ENCODE assay signal across 28 cellular contexts in the genomic region with DNA sequence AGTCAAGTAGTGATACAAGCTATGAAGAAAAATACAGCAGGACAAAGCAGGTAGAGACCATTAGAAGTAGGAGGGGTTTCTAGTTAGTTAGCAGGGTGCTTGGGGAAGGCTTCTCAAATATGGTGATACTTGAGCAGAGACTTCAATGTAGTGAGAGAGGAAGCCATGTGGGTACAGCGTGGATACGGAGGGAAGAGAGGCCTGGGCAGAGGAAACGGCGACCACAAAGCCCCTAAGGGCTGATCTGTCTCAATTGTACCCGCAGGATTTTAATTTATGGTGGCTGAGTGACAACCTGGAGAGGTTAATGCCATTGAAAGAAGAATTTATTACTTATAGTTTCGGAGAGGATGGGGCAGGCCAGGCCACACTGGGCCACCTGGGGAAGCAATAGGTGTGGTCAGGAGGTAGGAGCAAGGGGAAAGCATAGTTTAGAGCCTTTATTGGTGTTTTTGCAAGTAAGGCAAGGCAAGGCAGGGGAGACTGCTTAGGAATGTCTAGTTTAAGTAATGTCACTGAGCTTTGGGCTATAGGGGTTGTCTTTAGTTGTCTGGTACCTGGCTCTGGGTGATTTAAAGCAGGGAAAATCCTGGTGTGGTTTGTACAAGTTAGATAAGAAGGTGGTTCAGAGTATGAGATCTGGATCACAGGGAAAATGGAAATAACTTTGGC. TPM values are rescaled to one million over a fixed set of nuclear protein-coding genes. Genes with fewer than 3 reads are reported as not detected.
DNase-seq lines count a peak whose midpoint lies in the region; ATAC-seq and TF ChIP-seq lines count a peak whose summit lies in the region.
"Had no signal": no experiment of that assay in that cellular context is flagged by ENCODE, and none has a peak within 500 bp of the region (broad histone marks: within the 10 kb centered on the region; RNA-seq: fewer than 3 reads in every experiment).

No MANE protein-coding gene starts in this region.

- no peaks in the 10 kb centered on the region for H3K36me3 ChIP-seq in Caco-2 (ENCODE audit: control insufficient read depth, insufficient read depth, low read length)
- no peaks in the 10 kb centered on the region for H3K36me3 ChIP-seq in neural progenitor cell
- H3K36me3 ChIP-seq in sigmoid colon, result no peaks in the 10 kb centered on the region
- H3K36me3 ChIP-seq: breast epithelium, ovary, suprapubic skin had no signal

- H4K20me1 ChIP-seq in neural progenitor cell (ENCODE audit: low read depth), result no peaks in the 10 kb centered on the region

- H3F3A ChIP-seq in neural progenitor cell (ENCODE audit: low read depth), result no peaks in the 10 kb centered on the region

- H3K36me3 Mint-ChIP-seq in Caco-2 (ENCODE audit: insufficient read depth, unreplicated experiment) (no peaks in the 10 kb centered on the region), neural progenitor cell (no peaks in the 10 kb centered on the region)
- H3K36me3 Mint-ChIP-seq in activated CD8-positive, alpha-beta T cell treated with anti-CD3 and anti-CD28 coated beads, Interleukin-2, amount 10 ng/mL, durations not matched to agents 7 days and 5 days (ENCODE audit: low read depth), result peaks cover 6% of the 10 kb centered on the region

- intact Hi-C loops in Caco-2 (cut with micrococcal nuclease; ENCODE audit: unreplicated experiment) (no loop called here), sigmoid colon (cut with DNase I) (no loop called here)

- H3K4me3 Mint-ChIP-seq in Caco-2 (ENCODE audit: unreplicated experiment), result no peak overlapping the region
- no peak overlapping the region for H3K4me3 Mint-ChIP-seq in activated CD8-positive, alpha-beta T cell treated with anti-CD3 and anti-CD28 coated beads, Interleukin-2, amount 10 ng/mL, durations not matched to agents 7 days and 5 days
- no peak overlapping the region for H3K4me3 Mint-ChIP-seq in neural progenitor cell
- H3K4me3 Mint-ChIP-seq: activated CD4-positive, alpha-beta memory T cell treated with anti-CD3 and anti-CD28 coated beads, Interleukin-2, amount 10 ng/mL, durations not matched to agents 7 days and 5 days; activated naive CD4-positive, alpha-beta T cell treated with anti-CD3 and anti-CD28 coated beads for 36 hours; CD4-positive, CD25-positive, alpha-beta regulatory T cell; nephron progenitor cell had no signal

- H3K9me3 Mint-ChIP-seq in Caco-2 (ENCODE audit: unreplicated experiment) (peaks cover 15% of the 10 kb centered on the region), neural progenitor cell (peaks cover 19% of the 10 kb centered on the region)
- H3K9me3 Mint-ChIP-seq in activated CD8-positive, alpha-beta T cell treated with anti-CD3 and anti-CD28 coated beads, Interleukin-2, amount 10 ng/mL, durations not matched to agents 7 days and 5 days (ENCODE audit: insufficient read depth), result peaks cover 8% of the 10 kb centered on the region

- ATAC-seq in activated CD8-positive, alpha-beta T cell treated with anti-CD3 and anti-CD28 coated beads, Interleukin-2, amount 10 ng/mL, durations not matched to agents 7 days and 5 days, result no peak
- ATAC-seq: left colon, PC-3 had no signal

- TF ChIP-seq EP300 in sigmoid colon (IDR thresholded peaks at IDR 0.05), result no peak

- H3K4me3 ChIP-seq in Caco-2 (ENCODE audit: low read depth, low read length) (no peak overlapping the region), neural progenitor cell (no peak overlapping the region), sigmoid colon (no peak overlapping the region)
- H3K4me3 ChIP-seq: breast epithelium, ovary, skin epidermis, suprapubic skin had no signal

- no peak overlapping the region for H3K9ac ChIP-seq in neural progenitor cell

- H3K27ac Mint-ChIP-seq in Caco-2 (ENCODE audit: unreplicated experiment) (peak overlapping the region; percentile 3), neural progenitor cell (peak overlapping the region; percentile 8)
- H3K27ac Mint-ChIP-seq in activated CD8-positive, alpha-beta T cell treated with anti-CD3 and anti-CD28 coated beads, Interleukin-2, amount 10 ng/mL, durations not matched to agents 7 days and 5 days, result peak overlapping the region; percentile 33
- H3K27ac Mint-ChIP-seq: activated CD4-positive, alpha-beta memory T cell treated with anti-CD3 and anti-CD28 coated beads, Interleukin-2, amount 10 ng/mL, durations not matched to agents 7 days and 5 days; activated naive CD4-positive, alpha-beta T cell treated with anti-CD3 and anti-CD28 coated beads for 36 hours; CD4-positive, CD25-positive, alpha-beta regulatory T cell; nephron progenitor cell had no signal

- CTCF ChIA-PET in Caco-2 (lab: Charles Lee), result no interaction called here
- CTCF ChIA-PET in activated CD8-positive, alpha-beta T cell treated with anti-CD3 and anti-CD28 coated beads, Interleukin-2, amount 10 ng/mL, durations not matched to agents 7 days and 5 days (lab: Charles Lee), result no interaction called here

- H3K79me2 ChIP-seq in neural progenitor cell (ENCODE audit: low read depth), result no peaks in the 10 kb centered on the region

- peaks cover 19% of the 10 kb centered on the region for H3K9me3 ChIP-seq in Caco-2
- no peaks in the 10 kb centered on the region for H3K9me3 ChIP-seq in neural progenitor cell (ENCODE audit: low read depth)
- peaks cover 0 to 4% (median 1%) of the 10 kb centered on the region in 4 donors for H3K9me3 ChIP-seq in sigmoid colon
- H3K9me3 ChIP-seq: ovary had no signal

- no peak for TF ChIP-seq CTCF in Caco-2 (IDR thresholded peaks at IDR 0.05; ENCODE audit: insufficient read depth in 1 of 2, low read depth in 1 of 2, low read length in 1 of 2, severe bottlenecking in 1 of 2, unreplicated experiment in 1 of 2)
- TF ChIP-seq CTCF in neural progenitor cell (IDR thresholded peaks at IDR 0.05), result no peak
- no peak for TF ChIP-seq CTCF in sigmoid colon (IDR thresholded peaks at IDR 0.05)
- TF ChIP-seq CTCF in GM20000 (IDR thresholded peaks at IDR 0.05; ENCODE audit: extremely low read depth, missing control alignments), result no peak

- peak overlapping the region; percentile 52 for H2AFZ ChIP-seq in neural progenitor cell (replicated peaks)

- no peak overlapping the region for H3K4me2 ChIP-seq in neural progenitor cell

- 47 to 68% methylated on average over 6 of the region's 6 CpGs for WGBS in sigmoid colon, 2 donors

- TF ChIP-seq POLR2A in sigmoid colon (IDR thresholded peaks at IDR 0.05), result no peak

- POLR2A ChIA-PET in Caco-2 (lab: Charles Lee), result no interaction called here
- POLR2A ChIA-PET in activated CD8-positive, alpha-beta T cell treated with anti-CD3 and anti-CD28 coated beads, Interleukin-2, amount 10 ng/mL, durations not matched to agents 7 days and 5 days (lab: Charles Lee), result no interaction called here

- no TSS peak for BruUV-seq in Caco-2 (replicated peaks; lab: Mats Ljungman, UMichigan)

- H3K4me1 ChIP-seq in Caco-2 (no peaks in the 10 kb centered on the region), neural progenitor cell (no peaks in the 10 kb centered on the region), sigmoid colon (no peaks in the 10 kb centered on the region)
- H3K4me1 ChIP-seq: breast epithelium, suprapubic skin had no signal

- H3K4me1 Mint-ChIP-seq in Caco-2 (ENCODE audit: low read depth, unreplicated experiment), result peaks cover 16% of the 10 kb centered on the region
- peaks cover 8% of the 10 kb centered on the region for H3K4me1 Mint-ChIP-seq in activated CD8-positive, alpha-beta T cell treated with anti-CD3 and anti-CD28 coated beads, Interleukin-2, amount 10 ng/mL, durations not matched to agents 7 days and 5 days (ENCODE audit: low read depth)
- H3K4me1 Mint-ChIP-seq in neural progenitor cell, result peaks cover 10% of the 10 kb centered on the region
- H3K4me1 Mint-ChIP-seq: activated CD4-positive, alpha-beta memory T cell treated with anti-CD3 and anti-CD28 coated beads, Interleukin-2, amount 10 ng/mL, durations not matched to agents 7 days and 5 days had no signal

- DNase-seq in Caco-2, result no peak
- DNase-seq in KG1 (lab: John Stamatoyannopoulos, UW), result peak; percentile 82
- no peak for DNase-seq in activated CD8-positive, alpha-beta T cell treated with anti-CD3 and anti-CD28 coated beads, Interleukin-2, amount 10 ng/mL, durations not matched to agents 7 days and 5 days
- DNase-seq in neural progenitor cell (ENCODE audit: low spot score), result no peak
- DNase-seq in SK-N-DZ (ENCODE audit: low spot score), result no peak
- DNase-seq in sigmoid colon, result no peak
- DNase-seq in NCI-H510A treated with DMSO at 0.1 percent for 48 hours (lab: John Stamatoyannopoulos, UW), result no peak
- DNase-seq in GM20000 (ENCODE audit: low spot score), result no peak
- DNase-seq: activated CD4-positive, alpha-beta memory T cell treated with anti-CD3 and anti-CD28 coated beads, Interleukin-2, amount 10 ng/mL, durations not matched to agents 7 days and 5 days; activated CD4-positive, alpha-beta T cell treated with anti-CD3 and anti-CD28 coated beads for 1 hour; activated naive CD4-positive, alpha-beta T cell treated with anti-CD3 and anti-CD28 coated beads for 36 hours; amniotic stem cell; CD4-positive, CD25-positive, alpha-beta regulatory T cell; left colon; NCI-H1105; NCI-H187 treated with DMSO at 0.1 percent for 48 hours; NCI-H2171; NCI-H526 treated with DMSO at 0.1 percent for 48 hours; nephron progenitor cell; NK-92 treated with Interleukin-12 subunit alpha and Interleukin-12 subunit beta, amount 100 ng/mL, for 24 hours; ovary; PC-3; retina; stimulated activated naive CD4-positive, alpha-beta T cell; T-helper 2 cell had no signal

- no peak overlapping the region for H3K27ac ChIP-seq in neural progenitor cell
- H3K27ac ChIP-seq in sigmoid colon, result no peak overlapping the region
- H3K27ac ChIP-seq: breast epithelium, ovary, skin epidermis, suprapubic skin had no signal

- H3K27me3 ChIP-seq in Caco-2 (replicated peaks; ENCODE audit: control insufficient read depth, insufficient read depth, low read length) (no peaks in the 10 kb centered on the region), neural progenitor cell (no peaks in the 10 kb centered on the region), sigmoid colon (no peaks in the 10 kb centered on the region)
- H3K27me3 ChIP-seq: breast epithelium, ovary, suprapubic skin had no signal

- H3K27me3 Mint-ChIP-seq in Caco-2 (ENCODE audit: insufficient read depth, unreplicated experiment) (no peaks in the 10 kb centered on the region), neural progenitor cell (ENCODE audit: insufficient read depth, low read depth) (no peaks in the 10 kb centered on the region)
- peaks cover 3% of the 10 kb centered on the region for H3K27me3 Mint-ChIP-seq in activated CD8-positive, alpha-beta T cell treated with anti-CD3 and anti-CD28 coated beads, Interleukin-2, amount 10 ng/mL, durations not matched to agents 7 days and 5 days (ENCODE audit: low read depth)
- H3K27me3 Mint-ChIP-seq: CD4-positive, CD25-positive, alpha-beta regulatory T cell had no signal

RNA-seq across cellular contexts. Expression of a gene that starts 42.7 kb away (rescaled TPM):
- total RNA-seq in Caco-2 (2022) (2.5 and 3.0 TPM in 2 replicates), neural progenitor cell (ENCODE audit: low replicate concordance) (0.17 and 0.25 TPM in 2 replicates), sigmoid colon (1 to 10 TPM; 1.4 to 3.2 (median 2.8) TPM)
- total RNA-seq in activated CD8-positive, alpha-beta T cell treated with anti-CD3 and anti-CD28 coated beads, Interleukin-2, amount 10 ng/mL, durations not matched to agents 7 days and 5 days, result 1 to 10 TPM; 1.9 to 2.1 TPM
- polyA plus RNA-seq in SK-N-DZ (2014; cell fraction: cytosol; rRNA removed), result not detected in 2 replicates
- polyA plus RNA-seq in SK-N-DZ (2014; cell fraction: nucleus; rRNA removed), result not detected in 2 replicates
- polyA plus RNA-seq in sigmoid colon, result 1 to 10 TPM in 2 of 3 donors, under 1 TPM in 1; 0.69 to 1.8 (median 1.1) TPM
